In the genomic region with DNA sequence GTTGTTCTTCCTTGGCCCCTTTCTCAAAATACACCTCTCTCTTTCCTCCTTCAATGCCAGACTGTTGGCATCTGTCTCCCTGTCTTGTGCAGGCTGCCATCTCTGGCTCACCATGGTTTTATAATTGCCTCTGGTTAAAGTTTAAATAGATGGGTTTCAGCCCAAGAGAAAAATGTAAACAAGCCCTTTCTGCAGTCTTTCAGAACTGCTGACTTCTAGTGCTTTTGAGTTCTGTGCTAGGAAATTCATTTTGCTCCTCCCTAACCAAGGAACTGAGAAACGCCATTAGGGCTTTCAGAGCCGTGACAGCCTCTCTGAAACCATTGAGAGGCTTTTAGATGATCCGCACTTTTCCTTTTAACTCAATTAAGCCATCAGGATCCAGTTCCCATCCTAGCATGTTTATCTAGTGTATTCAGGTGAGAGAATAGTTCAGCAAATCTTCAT, we compare ENCODE assay signal across 9 cellular contexts.
DNase-seq lines count a peak whose midpoint lies in the region; ATAC-seq, FAIRE-seq and TF ChIP-seq lines count a peak whose summit lies in the region.
"Had no signal": no experiment of that assay in that cellular context is flagged by ENCODE, and none has a peak within 500 bp of the region (broad histone marks: within the 10 kb centered on the region; RNA-seq: fewer than 3 reads in every experiment).

No MANE protein-coding gene starts in this region.

- peak overlapping the region; percentile 40 to 83 (median 78) for H3K27ac ChIP-seq in Peyer's patch
- H3K27ac ChIP-seq: cardiac muscle cell had no signal

- FAIRE-seq in islet of Langerhans (lab: Jason Lieb, UNC) = peak; percentile 97

- no peaks in the 10 kb centered on the region for H3K9me3 ChIP-seq in Peyer's patch

- H3K27me3 Mint-ChIP-seq in stimulated activated naive B cell treated with anti-CD40 and anti-IgM and Interleukin-4, amounts not matched to agents 10 μg/mL and 1 μg/mL and 100 μg/mL, for 72 hours = no peaks in the 10 kb centered on the region

- peaks cover 0 to 12% (median 0%) of the 10 kb centered on the region in 4 donors for H3K4me1 ChIP-seq in Peyer's patch

- no peak overlapping the region for H3K4me3 Mint-ChIP-seq in stimulated activated naive B cell treated with anti-CD40 and anti-IgM and Interleukin-4, amounts not matched to agents 10 μg/mL and 1 μg/mL and 100 μg/mL, for 72 hours

- peaks cover 0 to 1% of the 10 kb centered on the region in 2 donors for H3K9me3 Mint-ChIP-seq in stimulated activated naive B cell treated with anti-CD40 and anti-IgM and Interleukin-4, amounts not matched to agents 10 μg/mL and 1 μg/mL and 100 μg/mL, for 72 hours

- no peak for TF ChIP-seq POLR2A in Peyer's patch (IDR thresholded peaks at IDR 0.05)

- peaks cover 10 to 24% of the 10 kb centered on the region in 2 donors for H3K4me1 Mint-ChIP-seq in stimulated activated naive B cell treated with anti-CD40 and anti-IgM and Interleukin-4, amounts not matched to agents 10 μg/mL and 1 μg/mL and 100 μg/mL, for 72 hours

- DNase-seq in NCI-H146 (lab: John Stamatoyannopoulos, UW) (peak; percentile 25), NCI-H146 treated with DMSO at 0.1 percent for 48 hours (lab: John Stamatoyannopoulos, UW; ENCODE audit: unreplicated experiment) (no peak), Peyer's patch (no peak), EL (no peak), NCI-H2171 (lab: John Stamatoyannopoulos, UW) (no peak)
- DNase-seq in stimulated activated naive B cell treated with anti-CD40 and anti-IgM and Interleukin-4, amounts not matched to agents 10 μg/mL and 1 μg/mL and 100 μg/mL, for 72 hours = no peak

- H3K27me3 ChIP-seq in Peyer's patch = no peaks in the 10 kb centered on the region
- H3K27me3 ChIP-seq: cardiac muscle cell had no signal

- H3K36me3 Mint-ChIP-seq in stimulated activated naive B cell treated with anti-CD40 and anti-IgM and Interleukin-4, amounts not matched to agents 10 μg/mL and 1 μg/mL and 100 μg/mL, for 72 hours = no peaks in the 10 kb centered on the region

- TF ChIP-seq CTCF in Peyer's patch (IDR thresholded peaks at IDR 0.05) = no peak

- peak overlapping the region; percentile 82 for H3K27ac Mint-ChIP-seq in stimulated activated naive B cell treated with anti-CD40 and anti-IgM and Interleukin-4, amounts not matched to agents 10 μg/mL and 1 μg/mL and 100 μg/mL, for 72 hours

- ATAC-seq in stimulated activated naive B cell treated with anti-CD40 and anti-IgM and Interleukin-4, amounts not matched to agents 10 μg/mL and 1 μg/mL and 100 μg/mL, for 72 hours (replicated peaks) = no peak
- ATAC-seq in HG03469 (IDR thresholded peaks at IDR 0.05; ENCODE audit: unreplicated experiment) = no peak

- no peaks in the 10 kb centered on the region for H3K36me3 ChIP-seq in Peyer's patch
- H3K36me3 ChIP-seq: cardiac muscle cell had no signal

- H3K4me3 ChIP-seq in Peyer's patch = no peak overlapping the region
- H3K4me3 ChIP-seq: cardiac muscle cell had no signal
